Comparison of ENCODE assay signal across 1 cellular context in the genomic region with DNA sequence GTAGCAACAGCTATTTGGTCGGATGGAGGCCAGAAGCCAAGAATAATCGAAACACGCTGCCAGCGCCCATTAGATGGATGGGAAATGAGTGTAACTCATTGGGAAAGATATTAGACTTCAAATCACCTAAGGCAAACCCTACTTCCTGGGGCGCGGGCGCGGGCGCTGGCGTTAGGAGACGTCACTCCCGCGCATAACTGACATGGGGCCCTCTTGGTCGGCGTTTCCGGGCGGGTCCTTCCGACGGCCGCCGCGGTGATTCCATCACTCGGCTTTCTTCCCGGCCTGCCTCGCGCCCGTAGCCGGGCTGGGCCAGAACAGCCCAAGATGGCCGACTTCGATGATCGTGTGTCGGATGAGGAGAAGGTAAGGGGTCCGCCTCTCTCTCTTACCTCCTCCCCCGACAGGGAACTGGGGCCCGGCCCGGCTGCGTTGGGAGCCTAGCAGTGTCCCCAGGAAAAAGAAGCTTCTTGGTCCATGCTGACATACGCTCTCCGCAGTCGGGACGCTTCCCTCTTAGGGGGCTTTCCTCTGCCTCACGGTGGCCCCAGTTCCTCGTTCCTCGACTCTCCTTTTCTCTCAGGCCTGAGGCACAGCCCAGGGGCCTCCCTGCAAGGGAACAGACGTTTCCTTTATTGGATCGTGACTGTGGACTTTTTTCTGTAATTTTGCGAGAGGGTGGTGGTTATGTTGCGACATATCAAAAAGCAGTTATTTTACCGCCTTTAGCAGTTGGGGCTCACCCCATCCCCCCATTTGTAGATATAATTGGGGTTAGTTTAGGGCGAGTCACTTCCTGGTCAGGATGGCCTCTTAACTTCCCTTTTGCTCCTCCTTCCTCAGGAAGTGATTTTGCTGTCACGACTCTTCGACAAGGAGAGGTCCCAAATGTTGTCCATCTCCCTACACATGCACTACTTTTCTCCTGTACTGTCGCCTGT.
TF ChIP-seq lines count a peak whose summit lies in the region.

A gene (plus strand): TSS at position 315 of the 941 bp plus-strand sequence. CDS start 13 bp downstream, at position 328.

TF ChIP-seq in GM12878, 131 proteins besides CTCF, POLR2A, EP300 and RAD21 (continued from another document and continues in another):
- TF ChIP-seq FOXK2 (IDR thresholded peaks at IDR 0.05) (no peak), MYC (IDR thresholded peaks at IDR 0.05; ENCODE audit: insufficient read depth, insufficient read length, insufficient replicate concordance, low read length, severe bottlenecking) (no peak), STAT3 (IDR thresholded peaks at IDR 0.05; ENCODE audit: low read depth, low read length) (no peak), ZNF622 (IDR thresholded peaks at IDR 0.05) (no peak), TAF1 (IDR thresholded peaks at IDR 0.05; ENCODE audit: borderline replicate concordance, low read depth, low read length) (peak; percentile 98), ZBED1 (IDR thresholded peaks at IDR 0.05; ENCODE audit: borderline replicate concordance) (peak; percentile 94; the same call in 1 of the 2 replicates), JUNB (IDR thresholded peaks at IDR 0.05) (no peak), RFX5 (IDR thresholded peaks at IDR 0.05; ENCODE audit: low read depth, low read length) (no peak), IKZF1 (conservative IDR thresholded peaks at IDR 0.05) (peak; percentile 43), MYB (IDR thresholded peaks at IDR 0.05; ENCODE audit: borderline replicate concordance, low read depth, low read length) (0 out of 2 replicates have a peak, but pooled peaks have one; percentile 73), KAT2A (conservative IDR thresholded peaks at IDR 0.05; ENCODE audit: control insufficient read depth, low read depth, low read length) (no peak), CREM (IDR thresholded peaks at IDR 0.05; ENCODE audit: low read depth) (peak; percentile 98), NBN (IDR thresholded peaks at IDR 0.05) (peak; percentile 82), BACH1 (IDR thresholded peaks at IDR 0.05; ENCODE audit: borderline replicate concordance) (peak; percentile 36), TCF3 (IDR thresholded peaks at IDR 0.05; ENCODE audit: borderline replicate concordance, insufficient read depth, low read depth, low read length) (no peak), GABPA (IDR thresholded peaks at IDR 0.05; ENCODE audit: low read depth) (peak; percentile 83), CBX5 (IDR thresholded peaks at IDR 0.05; ENCODE audit: low read depth) (no peak), CREB1 (IDR thresholded peaks at IDR 0.05; ENCODE audit: low read depth) (peak; percentile 99), CHD4 (IDR thresholded peaks at IDR 0.05) (no peak), TCF12 (IDR thresholded peaks at IDR 0.05; ENCODE audit: low read depth, low read length) (no peak), RCOR1 (conservative IDR thresholded peaks at IDR 0.05; ENCODE audit: low read depth, low read length) (no peak), BMI1 (IDR thresholded peaks at IDR 0.05; ENCODE audit: borderline replicate concordance) (no peak)
- TF ChIP-seq, protein P1, sequence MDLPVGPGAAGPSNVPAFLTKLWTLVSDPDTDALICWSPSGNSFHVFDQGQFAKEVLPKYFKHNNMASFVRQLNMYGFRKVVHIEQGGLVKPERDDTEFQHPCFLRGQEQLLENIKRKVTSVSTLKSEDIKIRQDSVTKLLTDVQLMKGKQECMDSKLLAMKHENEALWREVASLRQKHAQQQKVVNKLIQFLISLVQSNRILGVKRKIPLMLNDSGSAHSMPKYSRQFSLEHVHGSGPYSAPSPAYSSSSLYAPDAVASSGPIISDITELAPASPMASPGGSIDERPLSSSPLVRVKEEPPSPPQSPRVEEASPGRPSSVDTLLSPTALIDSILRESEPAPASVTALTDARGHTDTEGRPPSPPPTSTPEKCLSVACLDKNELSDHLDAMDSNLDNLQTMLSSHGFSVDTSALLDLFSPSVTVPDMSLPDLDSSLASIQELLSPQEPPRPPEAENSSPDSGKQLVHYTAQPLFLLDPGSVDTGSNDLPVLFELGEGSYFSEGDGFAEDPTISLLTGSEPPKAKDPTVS (IDR thresholded peaks at IDR 0.05; ENCODE audit: low read depth, low read length): 0 out of 2 replicates have a peak, but pooled peaks have one; percentile 29
- TF ChIP-seq, protein P2, sequence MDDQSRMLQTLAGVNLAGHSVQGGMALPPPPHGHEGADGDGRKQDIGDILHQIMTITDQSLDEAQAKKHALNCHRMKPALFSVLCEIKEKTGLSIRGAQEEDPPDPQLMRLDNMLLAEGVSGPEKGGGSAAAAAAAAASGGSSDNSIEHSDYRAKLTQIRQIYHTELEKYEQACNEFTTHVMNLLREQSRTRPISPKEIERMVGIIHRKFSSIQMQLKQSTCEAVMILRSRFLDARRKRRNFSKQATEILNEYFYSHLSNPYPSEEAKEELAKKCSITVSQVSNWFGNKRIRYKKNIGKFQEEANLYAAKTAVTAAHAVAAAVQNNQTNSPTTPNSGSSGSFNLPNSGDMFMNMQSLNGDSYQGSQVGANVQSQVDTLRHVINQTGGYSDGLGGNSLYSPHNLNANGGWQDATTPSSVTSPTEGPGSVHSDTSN (IDR thresholded peaks at IDR 0.05; ENCODE audit: insufficient replicate concordance, low read depth, low read length): peak; percentile 74
- TF ChIP-seq, protein P3, sequence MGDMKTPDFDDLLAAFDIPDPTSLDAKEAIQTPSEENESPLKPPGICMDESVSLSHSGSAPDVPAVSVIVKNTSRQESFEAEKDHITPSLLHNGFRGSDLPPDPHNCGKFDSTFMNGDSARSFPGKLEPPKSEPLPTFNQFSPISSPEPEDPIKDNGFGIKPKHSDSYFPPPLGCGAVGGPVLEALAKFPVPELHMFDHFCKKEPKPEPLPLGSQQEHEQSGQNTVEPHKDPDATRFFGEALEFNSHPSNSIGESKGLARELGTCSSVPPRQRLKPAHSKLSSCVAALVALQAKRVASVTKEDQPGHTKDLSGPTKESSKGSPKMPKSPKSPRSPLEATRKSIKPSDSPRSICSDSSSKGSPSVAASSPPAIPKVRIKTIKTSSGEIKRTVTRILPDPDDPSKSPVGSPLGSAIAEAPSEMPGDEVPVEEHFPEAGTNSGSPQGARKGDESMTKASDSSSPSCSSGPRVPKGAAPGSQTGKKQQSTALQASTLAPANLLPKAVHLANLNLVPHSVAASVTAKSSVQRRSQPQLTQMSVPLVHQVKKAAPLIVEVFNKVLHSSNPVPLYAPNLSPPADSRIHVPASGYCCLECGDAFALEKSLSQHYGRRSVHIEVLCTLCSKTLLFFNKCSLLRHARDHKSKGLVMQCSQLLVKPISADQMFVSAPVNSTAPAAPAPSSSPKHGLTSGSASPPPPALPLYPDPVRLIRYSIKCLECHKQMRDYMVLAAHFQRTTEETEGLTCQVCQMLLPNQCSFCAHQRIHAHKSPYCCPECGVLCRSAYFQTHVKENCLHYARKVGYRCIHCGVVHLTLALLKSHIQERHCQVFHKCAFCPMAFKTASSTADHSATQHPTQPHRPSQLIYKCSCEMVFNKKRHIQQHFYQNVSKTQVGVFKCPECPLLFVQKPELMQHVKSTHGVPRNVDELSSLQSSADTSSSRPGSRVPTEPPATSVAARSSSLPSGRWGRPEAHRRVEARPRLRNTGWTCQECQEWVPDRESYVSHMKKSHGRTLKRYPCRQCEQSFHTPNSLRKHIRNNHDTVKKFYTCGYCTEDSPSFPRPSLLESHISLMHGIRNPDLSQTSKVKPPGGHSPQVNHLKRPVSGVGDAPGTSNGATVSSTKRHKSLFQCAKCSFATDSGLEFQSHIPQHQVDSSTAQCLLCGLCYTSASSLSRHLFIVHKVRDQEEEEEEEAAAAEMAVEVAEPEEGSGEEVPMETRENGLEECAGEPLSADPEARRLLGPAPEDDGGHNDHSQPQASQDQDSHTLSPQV (IDR thresholded peaks at IDR 0.05): peak; percentile 12; the same call in 1 of the 2 replicates
- TF ChIP-seq, protein P4, sequence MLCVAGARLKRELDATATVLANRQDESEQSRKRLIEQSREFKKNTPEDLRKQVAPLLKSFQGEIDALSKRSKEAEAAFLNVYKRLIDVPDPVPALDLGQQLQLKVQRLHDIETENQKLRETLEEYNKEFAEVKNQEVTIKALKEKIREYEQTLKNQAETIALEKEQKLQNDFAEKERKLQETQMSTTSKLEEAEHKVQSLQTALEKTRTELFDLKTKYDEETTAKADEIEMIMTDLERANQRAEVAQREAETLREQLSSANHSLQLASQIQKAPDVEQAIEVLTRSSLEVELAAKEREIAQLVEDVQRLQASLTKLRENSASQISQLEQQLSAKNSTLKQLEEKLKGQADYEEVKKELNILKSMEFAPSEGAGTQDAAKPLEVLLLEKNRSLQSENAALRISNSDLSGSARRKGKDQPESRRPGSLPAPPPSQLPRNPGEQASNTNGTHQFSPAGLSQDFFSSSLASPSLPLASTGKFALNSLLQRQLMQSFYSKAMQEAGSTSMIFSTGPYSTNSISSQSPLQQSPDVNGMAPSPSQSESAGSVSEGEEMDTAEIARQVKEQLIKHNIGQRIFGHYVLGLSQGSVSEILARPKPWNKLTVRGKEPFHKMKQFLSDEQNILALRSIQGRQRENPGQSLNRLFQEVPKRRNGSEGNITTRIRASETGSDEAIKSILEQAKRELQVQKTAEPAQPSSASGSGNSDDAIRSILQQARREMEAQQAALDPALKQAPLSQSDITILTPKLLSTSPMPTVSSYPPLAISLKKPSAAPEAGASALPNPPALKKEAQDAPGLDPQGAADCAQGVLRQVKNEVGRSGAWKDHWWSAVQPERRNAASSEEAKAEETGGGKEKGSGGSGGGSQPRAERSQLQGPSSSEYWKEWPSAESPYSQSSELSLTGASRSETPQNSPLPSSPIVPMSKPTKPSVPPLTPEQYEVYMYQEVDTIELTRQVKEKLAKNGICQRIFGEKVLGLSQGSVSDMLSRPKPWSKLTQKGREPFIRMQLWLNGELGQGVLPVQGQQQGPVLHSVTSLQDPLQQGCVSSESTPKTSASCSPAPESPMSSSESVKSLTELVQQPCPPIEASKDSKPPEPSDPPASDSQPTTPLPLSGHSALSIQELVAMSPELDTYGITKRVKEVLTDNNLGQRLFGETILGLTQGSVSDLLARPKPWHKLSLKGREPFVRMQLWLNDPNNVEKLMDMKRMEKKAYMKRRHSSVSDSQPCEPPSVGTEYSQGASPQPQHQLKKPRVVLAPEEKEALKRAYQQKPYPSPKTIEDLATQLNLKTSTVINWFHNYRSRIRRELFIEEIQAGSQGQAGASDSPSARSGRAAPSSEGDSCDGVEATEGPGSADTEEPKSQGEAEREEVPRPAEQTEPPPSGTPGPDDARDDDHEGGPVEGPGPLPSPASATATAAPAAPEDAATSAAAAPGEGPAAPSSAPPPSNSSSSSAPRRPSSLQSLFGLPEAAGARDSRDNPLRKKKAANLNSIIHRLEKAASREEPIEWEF (IDR thresholded peaks at IDR 0.05; ENCODE audit: insufficient replicate concordance, low read depth, low read length): no peak
- TF ChIP-seq, protein P5, sequence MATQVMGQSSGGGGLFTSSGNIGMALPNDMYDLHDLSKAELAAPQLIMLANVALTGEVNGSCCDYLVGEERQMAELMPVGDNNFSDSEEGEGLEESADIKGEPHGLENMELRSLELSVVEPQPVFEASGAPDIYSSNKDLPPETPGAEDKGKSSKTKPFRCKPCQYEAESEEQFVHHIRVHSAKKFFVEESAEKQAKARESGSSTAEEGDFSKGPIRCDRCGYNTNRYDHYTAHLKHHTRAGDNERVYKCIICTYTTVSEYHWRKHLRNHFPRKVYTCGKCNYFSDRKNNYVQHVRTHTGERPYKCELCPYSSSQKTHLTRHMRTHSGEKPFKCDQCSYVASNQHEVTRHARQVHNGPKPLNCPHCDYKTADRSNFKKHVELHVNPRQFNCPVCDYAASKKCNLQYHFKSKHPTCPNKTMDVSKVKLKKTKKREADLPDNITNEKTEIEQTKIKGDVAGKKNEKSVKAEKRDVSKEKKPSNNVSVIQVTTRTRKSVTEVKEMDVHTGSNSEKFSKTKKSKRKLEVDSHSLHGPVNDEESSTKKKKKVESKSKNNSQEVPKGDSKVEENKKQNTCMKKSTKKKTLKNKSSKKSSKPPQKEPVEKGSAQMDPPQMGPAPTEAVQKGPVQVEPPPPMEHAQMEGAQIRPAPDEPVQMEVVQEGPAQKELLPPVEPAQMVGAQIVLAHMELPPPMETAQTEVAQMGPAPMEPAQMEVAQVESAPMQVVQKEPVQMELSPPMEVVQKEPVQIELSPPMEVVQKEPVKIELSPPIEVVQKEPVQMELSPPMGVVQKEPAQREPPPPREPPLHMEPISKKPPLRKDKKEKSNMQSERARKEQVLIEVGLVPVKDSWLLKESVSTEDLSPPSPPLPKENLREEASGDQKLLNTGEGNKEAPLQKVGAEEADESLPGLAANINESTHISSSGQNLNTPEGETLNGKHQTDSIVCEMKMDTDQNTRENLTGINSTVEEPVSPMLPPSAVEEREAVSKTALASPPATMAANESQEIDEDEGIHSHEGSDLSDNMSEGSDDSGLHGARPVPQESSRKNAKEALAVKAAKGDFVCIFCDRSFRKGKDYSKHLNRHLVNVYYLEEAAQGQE (IDR thresholded peaks at IDR 0.05; ENCODE audit: low read depth, low read length): no peak
- TF ChIP-seq, protein P6, sequence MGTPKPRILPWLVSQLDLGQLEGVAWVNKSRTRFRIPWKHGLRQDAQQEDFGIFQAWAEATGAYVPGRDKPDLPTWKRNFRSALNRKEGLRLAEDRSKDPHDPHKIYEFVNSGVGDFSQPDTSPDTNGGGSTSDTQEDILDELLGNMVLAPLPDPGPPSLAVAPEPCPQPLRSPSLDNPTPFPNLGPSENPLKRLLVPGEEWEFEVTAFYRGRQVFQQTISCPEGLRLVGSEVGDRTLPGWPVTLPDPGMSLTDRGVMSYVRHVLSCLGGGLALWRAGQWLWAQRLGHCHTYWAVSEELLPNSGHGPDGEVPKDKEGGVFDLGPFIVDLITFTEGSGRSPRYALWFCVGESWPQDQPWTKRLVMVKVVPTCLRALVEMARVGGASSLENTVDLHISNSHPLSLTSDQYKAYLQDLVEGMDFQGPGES (IDR thresholded peaks at IDR 0.05): no peak
- TF ChIP-seq, protein P7, sequence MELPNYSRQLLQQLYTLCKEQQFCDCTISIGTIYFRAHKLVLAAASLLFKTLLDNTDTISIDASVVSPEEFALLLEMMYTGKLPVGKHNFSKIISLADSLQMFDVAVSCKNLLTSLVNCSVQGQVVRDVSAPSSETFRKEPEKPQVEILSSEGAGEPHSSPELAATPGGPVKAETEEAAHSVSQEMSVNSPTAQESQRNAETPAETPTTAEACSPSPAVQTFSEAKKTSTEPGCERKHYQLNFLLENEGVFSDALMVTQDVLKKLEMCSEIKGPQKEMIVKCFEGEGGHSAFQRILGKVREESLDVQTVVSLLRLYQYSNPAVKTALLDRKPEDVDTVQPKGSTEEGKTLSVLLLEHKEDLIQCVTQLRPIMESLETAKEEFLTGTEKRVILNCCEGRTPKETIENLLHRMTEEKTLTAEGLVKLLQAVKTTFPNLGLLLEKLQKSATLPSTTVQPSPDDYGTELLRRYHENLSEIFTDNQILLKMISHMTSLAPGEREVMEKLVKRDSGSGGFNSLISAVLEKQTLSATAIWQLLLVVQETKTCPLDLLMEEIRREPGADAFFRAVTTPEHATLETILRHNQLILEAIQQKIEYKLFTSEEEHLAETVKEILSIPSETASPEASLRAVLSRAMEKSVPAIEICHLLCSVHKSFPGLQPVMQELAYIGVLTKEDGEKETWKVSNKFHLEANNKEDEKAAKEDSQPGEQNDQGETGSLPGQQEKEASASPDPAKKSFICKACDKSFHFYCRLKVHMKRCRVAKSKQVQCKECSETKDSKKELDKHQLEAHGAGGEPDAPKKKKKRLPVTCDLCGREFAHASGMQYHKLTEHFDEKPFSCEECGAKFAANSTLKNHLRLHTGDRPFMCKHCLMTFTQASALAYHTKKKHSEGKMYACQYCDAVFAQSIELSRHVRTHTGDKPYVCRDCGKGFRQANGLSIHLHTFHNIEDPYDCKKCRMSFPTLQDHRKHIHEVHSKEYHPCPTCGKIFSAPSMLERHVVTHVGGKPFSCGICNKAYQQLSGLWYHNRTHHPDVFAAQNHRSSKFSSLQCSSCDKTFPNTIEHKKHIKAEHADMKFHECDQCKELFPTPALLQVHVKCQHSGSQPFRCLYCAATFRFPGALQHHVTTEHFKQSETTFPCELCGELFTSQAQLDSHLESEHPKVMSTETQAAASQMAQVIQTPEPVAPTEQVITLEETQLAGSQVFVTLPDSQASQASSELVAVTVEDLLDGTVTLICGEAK (IDR thresholded peaks at IDR 0.05; ENCODE audit: borderline replicate concordance): peak; percentile 82; the same call in 1 of the 2 replicates
